ENCODE assay signal across 8 cellular contexts in genomic region chr10:101067356-101068083, GRCh38. TPM values are rescaled to one million over a fixed set of nuclear protein-coding genes. Genes with fewer than 3 reads are reported as not detected.
DNase-seq lines count a peak whose midpoint lies in the region; ATAC-seq, FAIRE-seq and TF ChIP-seq lines count a peak whose summit lies in the region.

No MANE protein-coding gene starts in this region.

- H3K36me3 Mint-ChIP-seq in activated T-helper 1 cell treated with anti-CD3 and anti-CD28 coated beads, Interleukin-12 subunit alpha, Interleukin-12 subunit beta, Interleukin-2, Interleukin-4 antibody, amounts not matched to agents 30 ng/mL and 10 ng/mL and 1 ng/mL, durations not matched to agents 14 hours and 24 hours and 36 hours (ENCODE audit: low read depth): no peaks in the 10 kb centered on the region
- no peaks in the 10 kb centered on the region for H3K36me3 Mint-ChIP-seq in nephron (ENCODE audit: low read depth)

- TF ChIP-seq CTCF in fibroblast of pulmonary artery (IDR thresholded peaks at IDR 0.05; ENCODE audit: low read length, missing control alignments) (peak; percentile 88), nephron (IDR thresholded peaks at IDR 0.05; ENCODE audit: unreplicated experiment in 3 of 3) (peak; percentile 89 to 93 (median 91))

- DNase-seq in NCI-H1417 (lab: John Stamatoyannopoulos, UW): peak; percentile 68 to 81 (median 79)
- no peak for DNase-seq in NCI-H1417 treated with DMSO at 0.1 percent for 48 hours (lab: John Stamatoyannopoulos, UW)
- DNase-seq in HuH-7.5 (ENCODE audit: low spot score): peak; percentile 68
- peak; percentile 76 for DNase-seq in RCC 7860 (ENCODE audit: low spot score)
- peak; percentile 68 for DNase-seq in activated T-helper 1 cell treated with anti-CD3 and anti-CD28 coated beads, Interleukin-12 subunit alpha, Interleukin-12 subunit beta, Interleukin-2, Interleukin-4 antibody, amounts not matched to agents 30 ng/mL and 10 ng/mL and 1 ng/mL, durations not matched to agents 14 hours and 24 hours and 36 hours (ENCODE audit: low spot score)
- peak; percentile 86 for DNase-seq in fibroblast of pulmonary artery (ENCODE audit: low read depth)
- DNase-seq in stimulated activated naive CD8-positive, alpha-beta T cell treated with anti-CD3 and anti-CD28 coated beads, Interleukin-15, Interleukin-2, amounts not matched to agents 100 U/mL and 50 U/mL, for 24 hours: peak; percentile 83

- FAIRE-seq in RCC 7860 (lab: Jason Lieb, UNC): no peak

- no peaks in the 10 kb centered on the region for H3K9me3 Mint-ChIP-seq in activated T-helper 1 cell treated with anti-CD3 and anti-CD28 coated beads, Interleukin-12 subunit alpha, Interleukin-12 subunit beta, Interleukin-2, Interleukin-4 antibody, amounts not matched to agents 30 ng/mL and 10 ng/mL and 1 ng/mL, durations not matched to agents 14 hours and 24 hours and 36 hours
- H3K9me3 Mint-ChIP-seq in nephron: no peaks in the 10 kb centered on the region

- no peak overlapping the region for H3K27ac Mint-ChIP-seq in activated T-helper 1 cell treated with anti-CD3 and anti-CD28 coated beads, Interleukin-12 subunit alpha, Interleukin-12 subunit beta, Interleukin-2, Interleukin-4 antibody, amounts not matched to agents 30 ng/mL and 10 ng/mL and 1 ng/mL, durations not matched to agents 14 hours and 24 hours and 36 hours
- H3K27ac Mint-ChIP-seq in nephron: peak overlapping the region in 2 of 3 experiments; percentile 45 to 82

- H3K27me3 Mint-ChIP-seq in activated T-helper 1 cell treated with anti-CD3 and anti-CD28 coated beads, Interleukin-12 subunit alpha, Interleukin-12 subunit beta, Interleukin-2, Interleukin-4 antibody, amounts not matched to agents 30 ng/mL and 10 ng/mL and 1 ng/mL, durations not matched to agents 14 hours and 24 hours and 36 hours (ENCODE audit: insufficient read depth): peaks cover 45% of the 10 kb centered on the region
- peaks cover 62% of the 10 kb centered on the region for H3K27me3 Mint-ChIP-seq in nephron (ENCODE audit: low read depth)

- peak overlapping the region; percentile 56 for H3K4me3 ChIP-seq in fibroblast of pulmonary artery (replicated peaks; ENCODE audit: low read depth, low read length)

- H3K4me1 Mint-ChIP-seq in activated T-helper 1 cell treated with anti-CD3 and anti-CD28 coated beads, Interleukin-12 subunit alpha, Interleukin-12 subunit beta, Interleukin-2, Interleukin-4 antibody, amounts not matched to agents 30 ng/mL and 10 ng/mL and 1 ng/mL, durations not matched to agents 14 hours and 24 hours and 36 hours (ENCODE audit: low read depth): peaks cover 7% of the 10 kb centered on the region
- peaks cover 46% of the 10 kb centered on the region for H3K4me1 Mint-ChIP-seq in nephron

- intact Hi-C loops in activated T-helper 1 cell treated with anti-CD3 and anti-CD28 coated beads, Interleukin-12 subunit alpha, Interleukin-12 subunit beta, Interleukin-2, Interleukin-4 antibody, amounts not matched to agents 30 ng/mL and 10 ng/mL and 1 ng/mL, durations not matched to agents 14 hours and 24 hours and 36 hours (cut with micrococcal nuclease): loop anchor here (1.0 to 10.0 kb wide), 7 partner anchors 7 to 717 kb away; partner anchors contain the start of genes NPM3 and SLF2

- H3K4me3 Mint-ChIP-seq in activated T-helper 1 cell treated with anti-CD3 and anti-CD28 coated beads, Interleukin-12 subunit alpha, Interleukin-12 subunit beta, Interleukin-2, Interleukin-4 antibody, amounts not matched to agents 30 ng/mL and 10 ng/mL and 1 ng/mL, durations not matched to agents 14 hours and 24 hours and 36 hours: peak overlapping the region; percentile 82
- peak overlapping the region; percentile 91 to 96 (median 93) for H3K4me3 Mint-ChIP-seq in nephron

- peak; percentile 72 for ATAC-seq in stimulated activated naive CD8-positive, alpha-beta T cell treated with anti-CD3 and anti-CD28 coated beads, Interleukin-15, Interleukin-2, amounts not matched to agents 100 U/mL and 50 U/mL, for 24 hours

RNA-seq across cellular contexts. Expression of gene KAZALD1, which starts 5.7 kb away (rescaled TPM):
- total RNA-seq in activated T-helper 1 cell treated with anti-CD3 and anti-CD28 coated beads, Interleukin-12 subunit alpha, Interleukin-12 subunit beta, Interleukin-2, Interleukin-4 antibody, amounts not matched to agents 30 ng/mL and 10 ng/mL and 1 ng/mL, durations not matched to agents 14 hours and 24 hours and 36 hours: 0.57 and 0.73 TPM in 2 replicates

RNA-seq across cellular contexts. Expression of gene SFXN3, which starts 36.5 kb away (rescaled TPM):
- total RNA-seq in activated T-helper 1 cell treated with anti-CD3 and anti-CD28 coated beads, Interleukin-12 subunit alpha, Interleukin-12 subunit beta, Interleukin-2, Interleukin-4 antibody, amounts not matched to agents 30 ng/mL and 10 ng/mL and 1 ng/mL, durations not matched to agents 14 hours and 24 hours and 36 hours: 34.8 and 39.0 TPM in 2 replicates

RNA-seq across cellular contexts. Expression of gene PDZD7, which starts 36.6 kb away (rescaled TPM):
- 0.47 and 0.54 TPM in 2 replicates for total RNA-seq in activated T-helper 1 cell treated with anti-CD3 and anti-CD28 coated beads, Interleukin-12 subunit alpha, Interleukin-12 subunit beta, Interleukin-2, Interleukin-4 antibody, amounts not matched to agents 30 ng/mL and 10 ng/mL and 1 ng/mL, durations not matched to agents 14 hours and 24 hours and 36 hours
